Comparison of ENCODE assay signal across 1 cellular context in genomic region chr1:21659099-21659923, GRCh38.
A peak's percentile ranks its signal among the peaks of the same experiment; 100 is the strongest.
TF ChIP-seq lines count a peak whose summit lies in the region.

No MANE protein-coding gene starts in this region.

TF ChIP-seq in HepG2, 621 proteins besides CTCF, POLR2A, EP300 and RAD21 (continued from another document and continues in another):
- TF ChIP-seq LRRFIP1 (CRISPR knock-in tag; conservative IDR thresholded peaks at IDR 0.05), result peak; percentile 93; the same call in 1 of the 2 replicates
- TF ChIP-seq DMAP1 (CRISPR knock-in tag; IDR thresholded peaks at IDR 0.05), result peak; percentile 62; the same call in 1 of the 2 replicates
- TF ChIP-seq RFX1 (IDR thresholded peaks at IDR 0.05), result no peak
- TF ChIP-seq ZNF605 (CRISPR knock-in tag; IDR thresholded peaks at IDR 0.05), result peak; percentile 99
- TF ChIP-seq ZNF709 (CRISPR knock-in tag; IDR thresholded peaks at IDR 0.05), result peak; percentile 94; the same call in 1 of the 2 replicates
- TF ChIP-seq FOXM1 (CRISPR knock-in tag; IDR thresholded peaks at IDR 0.05), result no peak
- peak; percentile 94 for TF ChIP-seq POGK (CRISPR knock-in tag; conservative IDR thresholded peaks at IDR 0.05)
- TF ChIP-seq CCDC6 (CRISPR knock-in tag; IDR thresholded peaks at IDR 0.05), result peak; percentile 97
- peak; percentile 77; the same call in 1 of the 2 replicates for TF ChIP-seq GFI1 (CRISPR knock-in tag; IDR thresholded peaks at IDR 0.05; ENCODE audit: borderline replicate concordance)
- no peak for TF ChIP-seq ZNF44 (CRISPR knock-in tag; IDR thresholded peaks at IDR 0.05)
- TF ChIP-seq SP4 (CRISPR knock-in tag; IDR thresholded peaks at IDR 0.05), result peak; percentile 65; the same call in 1 of the 2 replicates
- TF ChIP-seq MTA1 (CRISPR knock-in tag; IDR thresholded peaks at IDR 0.05; ENCODE audit: borderline replicate concordance), result no peak
- TF ChIP-seq ZNF513 (CRISPR knock-in tag; conservative IDR thresholded peaks at IDR 0.05), result no peak
- peak; percentile 95 for TF ChIP-seq ZNF781 (CRISPR knock-in tag; IDR thresholded peaks at IDR 0.05; ENCODE audit: borderline replicate concordance, not compliant biosample characterization)
- peak; percentile 64; the same call in 1 of the 2 replicates for TF ChIP-seq DNMT3B (CRISPR knock-in tag; conservative IDR thresholded peaks at IDR 0.05)
- TF ChIP-seq FUBP1 (CRISPR knock-in tag; IDR thresholded peaks at IDR 0.05; ENCODE audit: borderline replicate concordance), result no peak
- TF ChIP-seq ZNF337 (CRISPR knock-in tag; IDR thresholded peaks at IDR 0.05; ENCODE audit: borderline replicate concordance, low read depth), result peak; percentile 90; the same call in 1 of the 2 replicates
- TF ChIP-seq PHF20 (CRISPR knock-in tag; IDR thresholded peaks at IDR 0.05), result peak; percentile 50; the same call in 1 of the 2 replicates
- TF ChIP-seq TEAD2 (CRISPR knock-in tag; IDR thresholded peaks at IDR 0.05), result peak; percentile 90; the same call in 1 of the 2 replicates
- no peak for TF ChIP-seq MTF2 (CRISPR knock-in tag; IDR thresholded peaks at IDR 0.05; ENCODE audit: borderline replicate concordance)
- no peak for TF ChIP-seq ZNF713 (CRISPR knock-in tag; IDR thresholded peaks at IDR 0.05)
- no peak for TF ChIP-seq SMARCC2 (IDR thresholded peaks at IDR 0.05)
- peak; percentile 89 for TF ChIP-seq HMG20B (CRISPR knock-in tag; conservative IDR thresholded peaks at IDR 0.05)
- peak; percentile 71 for TF ChIP-seq HOMEZ (CRISPR knock-in tag; IDR thresholded peaks at IDR 0.05; ENCODE audit: low read depth)
- peak; percentile 88 for TF ChIP-seq ZFP1 (CRISPR knock-in tag; IDR thresholded peaks at IDR 0.05)
- TF ChIP-seq ZNF543 (CRISPR knock-in tag; IDR thresholded peaks at IDR 0.05), result peak; percentile 88; the same call in 1 of the 2 replicates
- TF ChIP-seq ZFP36 (IDR thresholded peaks at IDR 0.05; ENCODE audit: borderline replicate concordance, low read depth, low read length, partially characterized antibody), result no peak
- no peak for TF ChIP-seq RFX5 (IDR thresholded peaks at IDR 0.05; ENCODE audit: low read depth, low read length)
- TF ChIP-seq CHD2 (IDR thresholded peaks at IDR 0.05; ENCODE audit: low read depth, low read length), result no peak
- TF ChIP-seq GZF1 (CRISPR knock-in tag; IDR thresholded peaks at IDR 0.05), result peak; percentile 84
- TF ChIP-seq AGO1 (IDR thresholded peaks at IDR 0.05; ENCODE audit: low read depth, low read length, poor library complexity, severe bottlenecking), result peak; percentile 93
- TF ChIP-seq RARG (CRISPR knock-in tag; IDR thresholded peaks at IDR 0.05; ENCODE audit: low read depth), result no peak
- 0 out of 2 replicates have a peak, but pooled peaks have one; percentile 12 for TF ChIP-seq MNT (IDR thresholded peaks at IDR 0.05)
- no peak for TF ChIP-seq HNRNPH1 (optimal IDR thresholded peaks at IDR 0.05; ENCODE audit: low read depth, low read length)
- TF ChIP-seq ZNF235 (CRISPR knock-in tag; IDR thresholded peaks at IDR 0.05; ENCODE audit: borderline replicate concordance), result peak; percentile 98; the same call in 1 of the 2 replicates
- peak; percentile 85 for TF ChIP-seq KAT8 (CRISPR knock-in tag; IDR thresholded peaks at IDR 0.05)
- 0 out of 2 replicates have a peak, but pooled peaks have one; percentile 64 for TF ChIP-seq ZNF570 (CRISPR knock-in tag; IDR thresholded peaks at IDR 0.05; ENCODE audit: borderline replicate concordance)
- peak; percentile 90 for TF ChIP-seq ZNF12 (CRISPR knock-in tag; IDR thresholded peaks at IDR 0.05)
- TF ChIP-seq MTA3 (CRISPR knock-in tag; IDR thresholded peaks at IDR 0.05), result peak; percentile 74; the same call in 1 of the 2 replicates
- peak; percentile 88 for TF ChIP-seq IRF2 (CRISPR knock-in tag; IDR thresholded peaks at IDR 0.05)
- peak; percentile 85 for TF ChIP-seq RXRB (CRISPR knock-in tag; IDR thresholded peaks at IDR 0.05; ENCODE audit: borderline replicate concordance)
- TF ChIP-seq TIGD3 (CRISPR knock-in tag; IDR thresholded peaks at IDR 0.05; ENCODE audit: borderline replicate concordance), result peak; percentile 57; the same call in 1 of the 2 replicates
- peak; percentile 92; the same call in 1 of the 2 replicates for TF ChIP-seq ZNF367 (CRISPR knock-in tag; IDR thresholded peaks at IDR 0.05; ENCODE audit: borderline replicate concordance)
- peak; percentile 49; the same call in 1 of the 2 replicates for TF ChIP-seq SIN3B (IDR thresholded peaks at IDR 0.05; ENCODE audit: low read length)
- TF ChIP-seq BCL6 (CRISPR knock-in tag; IDR thresholded peaks at IDR 0.05), result peak; percentile 75
- no peak for TF ChIP-seq ARID3A (IDR thresholded peaks at IDR 0.05; ENCODE audit: low read depth, low read length)
- no peak for TF ChIP-seq ZNF674 (CRISPR knock-in tag; IDR thresholded peaks at IDR 0.05; ENCODE audit: low read depth)
- peak; percentile 87 for TF ChIP-seq ZBTB7B (CRISPR knock-in tag; IDR thresholded peaks at IDR 0.05)
- TF ChIP-seq ATF5 (CRISPR knock-in tag; IDR thresholded peaks at IDR 0.05; ENCODE audit: low read depth), result peak; percentile 85; the same call in 1 of the 2 replicates
